In genomic region chr17:42985225-42985624, GRCh38 we compare ENCODE assay signal across 12 cellular contexts. TPM values are rescaled to one million over a fixed set of nuclear protein-coding genes. Genes with fewer than 3 reads are reported as not detected.
DNase-seq lines count a peak whose midpoint lies in the region; ATAC-seq and TF ChIP-seq lines count a peak whose summit lies in the region.
"Had no signal": no experiment of that assay in that cellular context is flagged by ENCODE, and none has a peak within 500 bp of the region (broad histone marks: within the 10 kb centered on the region; RNA-seq: fewer than 3 reads in every experiment).

No MANE protein-coding gene starts in this region.

- WGBS in prostate gland, result 0% methylated on average over 1 of the region's 1 CpG
- WGBS in body of pancreas, 2 donors, result 0% methylated on average over 1 of the region's 1 CpG

- in situ Hi-C loops in GM13976 (cut with MboI; ENCODE audit: low sequenced_read_pairs, unreplicated experiment), result no loop called here

- peak overlapping the region; percentile 23 for H3K4me2 ChIP-seq in SU-DHL-6 (ENCODE audit: low read depth, low read length, poor library complexity, severe bottlenecking)
- H3K4me2 ChIP-seq: neural progenitor cell had no signal

- peaks cover 16% of the 10 kb centered on the region for H3K4me1 ChIP-seq in prostate gland (replicated peaks)
- H3K4me1 ChIP-seq in body of pancreas, result peaks cover 25% of the 10 kb centered on the region

- H3K9me3 ChIP-seq in SU-DHL-6 (ENCODE audit: insufficient read depth, low read length) (no peaks in the 10 kb centered on the region), prostate gland (no peaks in the 10 kb centered on the region), body of pancreas (no peaks in the 10 kb centered on the region)

- H3K27ac ChIP-seq in SU-DHL-6 (ENCODE audit: low read depth, low read length) (peak overlapping the region; percentile 20; the same call in 1 of the 2 replicates), prostate gland (peak overlapping the region; percentile 61 to 95), body of pancreas (peak overlapping the region in 2 of 4 donors; percentile 51 to 70)
- H3K27ac ChIP-seq: neural progenitor cell had no signal

- intact Hi-C loops in prostate gland (cut with DNase I) (no loop called here), body of pancreas (cut with DNase I) (no loop called here)

- peaks cover 6% of the 10 kb centered on the region; the same call in 1 of the 2 replicates for H3F3A ChIP-seq in SU-DHL-6 (ENCODE audit: insufficient read depth)

- no peaks in the 10 kb centered on the region for H3K9me2 ChIP-seq in SU-DHL-6 (replicated peaks; ENCODE audit: insufficient read depth, low read length)

- peak; percentile 74 for DNase-seq in GM13976 (ENCODE audit: low spot score)
- no peak for DNase-seq in prostate gland (ENCODE audit: low spot score)
- no peak for DNase-seq in NCI-H1105 (lab: John Stamatoyannopoulos, UW)
- DNase-seq in body of pancreas, result no peak
- no peak for DNase-seq in NCI-H446 treated with DMSO at 0.1 percent for 48 hours (lab: John Stamatoyannopoulos, UW)
- no peak for DNase-seq in GM19240 (ENCODE audit: insufficient read length, low spot score)
- DNase-seq: DMS 273 treated with DMSO at 0.1 percent for 48 hours; NCI-H774; stimulated activated CD4-positive, alpha-beta T cell treated with anti-CD3 and anti-CD28 coated beads, Interleukin-4, amount 100 ng/mL, for 1 hour had no signal

- peaks cover 16% of the 10 kb centered on the region; the same call in 1 of the 2 replicates for H3K79me2 ChIP-seq in SU-DHL-6 (ENCODE audit: insufficient read depth, low read length)

- ATAC-seq in HG02973 (IDR thresholded peaks at IDR 0.05; ENCODE audit: unreplicated experiment), result peak; percentile 43
- no peak for ATAC-seq in body of pancreas

- H3K9ac ChIP-seq in SU-DHL-6 (ENCODE audit: low read length), result no peak overlapping the region
- H3K9ac ChIP-seq: neural progenitor cell had no signal

- TF ChIP-seq CTCF in GM13976 (IDR thresholded peaks at IDR 0.05; ENCODE audit: borderline replicate concordance, control extremely low read depth, extremely low read depth, insufficient read depth, missing control alignments) (no peak), SU-DHL-6 (IDR thresholded peaks at IDR 0.05; ENCODE audit: insufficient read depth, low read length, poor library complexity, severe bottlenecking) (no peak), prostate gland (IDR thresholded peaks at IDR 0.05) (no peak), body of pancreas (IDR thresholded peaks at IDR 0.05) (no peak)

- no peaks in the 10 kb centered on the region for H4K20me1 ChIP-seq in SU-DHL-6 (ENCODE audit: low read depth, low read length)

- no peak for TF ChIP-seq POLR2A in prostate gland (IDR thresholded peaks at IDR 0.05)
- TF ChIP-seq POLR2A in body of pancreas (IDR thresholded peaks at IDR 0.05), result no peak

- H3K36me3 ChIP-seq in SU-DHL-6 (ENCODE audit: low read length) (peaks cover 2% of the 10 kb centered on the region; the same call in 1 of the 2 replicates), prostate gland (peaks cover 0 to 11% of the 10 kb centered on the region in 2 donors), body of pancreas (replicated peaks in 1 of 2; ENCODE audit: insufficient read depth in 1 of 2, low read depth in 2 of 2) (peaks cover 14 to 20% of the 10 kb centered on the region in 2 donors)
- H3K36me3 ChIP-seq: neural progenitor cell had no signal

- no peak overlapping the region for H3K4me3 ChIP-seq in SU-DHL-6 (ENCODE audit: insufficient read depth, low read length, poor library complexity, severe bottlenecking)
- H3K4me3 ChIP-seq in prostate gland, result no peak overlapping the region
- H3K4me3 ChIP-seq in body of pancreas, result no peak overlapping the region
- H3K4me3 ChIP-seq: neural progenitor cell had no signal

- H3K27me3 ChIP-seq in SU-DHL-6 (ENCODE audit: low read length) (no peaks in the 10 kb centered on the region), prostate gland (replicated peaks; ENCODE audit: insufficient read depth) (no peaks in the 10 kb centered on the region), body of pancreas (no peaks in the 10 kb centered on the region)
- H3K27me3 ChIP-seq: neural progenitor cell had no signal

- H2AFZ ChIP-seq in SU-DHL-6 (ENCODE audit: low read depth, low read length, severe bottlenecking), result no peak overlapping the region
- H2AFZ ChIP-seq: neural progenitor cell had no signal

RNA-seq across cellular contexts. Expression of gene RUNDC1, which starts 4.9 kb away (rescaled TPM):
- total RNA-seq in prostate gland, result 10 to 100 TPM; 26.7 to 28.5 TPM
- total RNA-seq in body of pancreas, result 10 to 100 TPM; 17.1 to 37.6 TPM

RNA-seq across cellular contexts. Expression of gene PTGES3L, which starts 5.3 kb away (rescaled TPM):
- total RNA-seq in prostate gland, result 1 to 10 TPM; 3.4 to 3.9 TPM
- under 1 TPM in 1 of 2 donors, not detected in 1; 0.52 TPM for total RNA-seq in body of pancreas

RNA-seq across cellular contexts. Expression of gene RPL27, which starts 13.0 kb away (rescaled TPM):
- total RNA-seq in prostate gland, result 1,000 to 10,000 TPM in 1 of 2 donors, 100 to 1,000 TPM in 1; 571 to 1,082 TPM
- total RNA-seq in body of pancreas, result 100 to 1,000 TPM; 406 to 507 TPM

RNA-seq across cellular contexts. Expression of gene AARSD1, which starts 21.0 kb away (rescaled TPM):
- total RNA-seq in prostate gland (10 to 100 TPM; 34.2 to 48.4 TPM), body of pancreas (10 to 100 TPM; 44.5 to 51.9 TPM)

RNA-seq across cellular contexts. Expression of gene IFI35, which starts 21.4 kb away (rescaled TPM):
- 10 to 100 TPM; 35.6 to 40.1 TPM for total RNA-seq in prostate gland
- 10 to 100 TPM; 16.2 to 19.5 TPM for total RNA-seq in body of pancreas
